ENCODE assay signal across 1 cellular context in the genomic region with DNA sequence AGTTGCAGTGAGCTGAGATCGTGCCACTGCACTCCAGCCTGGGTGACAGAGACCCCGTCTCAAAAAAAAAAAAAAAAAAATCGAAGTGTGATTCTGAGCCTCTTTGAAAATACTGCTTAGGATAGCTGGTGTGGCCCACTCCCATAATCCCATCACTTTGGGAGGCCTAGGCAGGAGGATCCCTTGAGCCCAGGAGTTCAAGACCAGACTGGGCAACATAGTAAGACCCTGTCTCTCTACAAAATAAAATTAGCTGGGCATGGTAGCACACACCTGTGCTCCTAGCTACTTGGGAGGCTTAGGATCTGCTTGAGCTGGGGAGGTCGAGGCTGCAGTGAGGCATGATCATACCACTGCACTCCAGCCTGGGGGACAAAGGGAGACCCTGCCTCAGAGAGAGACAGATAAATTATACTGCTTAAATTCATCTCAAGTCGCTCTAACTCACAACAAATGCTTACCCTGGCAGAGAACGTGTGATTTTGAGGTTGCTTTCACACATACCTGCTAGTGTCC.
TF ChIP-seq lines count a peak whose summit lies in the region.

No MANE protein-coding gene starts in this region.

TF ChIP-seq in IMR-90, 13 proteins besides CTCF, POLR2A, EP300 and RAD21 (continued from another document):
- TF ChIP-seq, protein P1, sequence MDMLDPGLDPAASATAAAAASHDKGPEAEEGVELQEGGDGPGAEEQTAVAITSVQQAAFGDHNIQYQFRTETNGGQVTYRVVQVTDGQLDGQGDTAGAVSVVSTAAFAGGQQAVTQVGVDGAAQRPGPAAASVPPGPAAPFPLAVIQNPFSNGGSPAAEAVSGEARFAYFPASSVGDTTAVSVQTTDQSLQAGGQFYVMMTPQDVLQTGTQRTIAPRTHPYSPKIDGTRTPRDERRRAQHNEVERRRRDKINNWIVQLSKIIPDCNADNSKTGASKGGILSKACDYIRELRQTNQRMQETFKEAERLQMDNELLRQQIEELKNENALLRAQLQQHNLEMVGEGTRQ (IDR thresholded peaks at IDR 0.05; ENCODE audit: low read depth, low read length): no peak
- TF ChIP-seq, protein P2, sequence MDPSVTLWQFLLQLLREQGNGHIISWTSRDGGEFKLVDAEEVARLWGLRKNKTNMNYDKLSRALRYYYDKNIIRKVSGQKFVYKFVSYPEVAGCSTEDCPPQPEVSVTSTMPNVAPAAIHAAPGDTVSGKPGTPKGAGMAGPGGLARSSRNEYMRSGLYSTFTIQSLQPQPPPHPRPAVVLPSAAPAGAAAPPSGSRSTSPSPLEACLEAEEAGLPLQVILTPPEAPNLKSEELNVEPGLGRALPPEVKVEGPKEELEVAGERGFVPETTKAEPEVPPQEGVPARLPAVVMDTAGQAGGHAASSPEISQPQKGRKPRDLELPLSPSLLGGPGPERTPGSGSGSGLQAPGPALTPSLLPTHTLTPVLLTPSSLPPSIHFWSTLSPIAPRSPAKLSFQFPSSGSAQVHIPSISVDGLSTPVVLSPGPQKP (IDR thresholded peaks at IDR 0.05; ENCODE audit: borderline replicate concordance, low read depth, low read length): no peak
- TF ChIP-seq SMC3 (IDR thresholded peaks at IDR 0.05; ENCODE audit: low read depth, low read length) (no peak), MAFK (IDR thresholded peaks at IDR 0.05; ENCODE audit: low read depth, low read length) (no peak), CEBPB (IDR thresholded peaks at IDR 0.05; ENCODE audit: low read depth, low read length) (no peak), RFX5 (IDR thresholded peaks at IDR 0.05; ENCODE audit: low read depth, low read length) (no peak)
TF ChIP-seq in IMR-90: peak in this region for 0.
